Comparison of ENCODE assay signal across 1 cellular context in genomic region chr11:68306636-68307035, GRCh38.
TF ChIP-seq lines count a peak whose summit lies in the region.

No MANE protein-coding gene starts in this region.

TF ChIP-seq in K562, 482 proteins besides CTCF, POLR2A, EP300 and RAD21:
- no peak for TF ChIP-seq RFX1 (IDR thresholded peaks at IDR 0.05)
- TF ChIP-seq, protein P1, sequence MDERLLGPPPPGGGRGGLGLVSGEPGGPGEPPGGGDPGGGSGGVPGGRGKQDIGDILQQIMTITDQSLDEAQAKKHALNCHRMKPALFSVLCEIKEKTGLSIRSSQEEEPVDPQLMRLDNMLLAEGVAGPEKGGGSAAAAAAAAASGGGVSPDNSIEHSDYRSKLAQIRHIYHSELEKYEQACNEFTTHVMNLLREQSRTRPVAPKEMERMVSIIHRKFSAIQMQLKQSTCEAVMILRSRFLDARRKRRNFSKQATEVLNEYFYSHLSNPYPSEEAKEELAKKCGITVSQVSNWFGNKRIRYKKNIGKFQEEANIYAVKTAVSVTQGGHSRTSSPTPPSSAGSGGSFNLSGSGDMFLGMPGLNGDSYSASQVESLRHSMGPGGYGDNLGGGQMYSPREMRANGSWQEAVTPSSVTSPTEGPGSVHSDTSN (CRISPR knock-in tag; IDR thresholded peaks at IDR 0.05; ENCODE audit: low read depth), result no peak
- TF ChIP-seq, protein P1 (tag; conservative IDR thresholded peaks at IDR 0.05; ENCODE audit: low read depth), result no peak
- TF ChIP-seq, protein P2, sequence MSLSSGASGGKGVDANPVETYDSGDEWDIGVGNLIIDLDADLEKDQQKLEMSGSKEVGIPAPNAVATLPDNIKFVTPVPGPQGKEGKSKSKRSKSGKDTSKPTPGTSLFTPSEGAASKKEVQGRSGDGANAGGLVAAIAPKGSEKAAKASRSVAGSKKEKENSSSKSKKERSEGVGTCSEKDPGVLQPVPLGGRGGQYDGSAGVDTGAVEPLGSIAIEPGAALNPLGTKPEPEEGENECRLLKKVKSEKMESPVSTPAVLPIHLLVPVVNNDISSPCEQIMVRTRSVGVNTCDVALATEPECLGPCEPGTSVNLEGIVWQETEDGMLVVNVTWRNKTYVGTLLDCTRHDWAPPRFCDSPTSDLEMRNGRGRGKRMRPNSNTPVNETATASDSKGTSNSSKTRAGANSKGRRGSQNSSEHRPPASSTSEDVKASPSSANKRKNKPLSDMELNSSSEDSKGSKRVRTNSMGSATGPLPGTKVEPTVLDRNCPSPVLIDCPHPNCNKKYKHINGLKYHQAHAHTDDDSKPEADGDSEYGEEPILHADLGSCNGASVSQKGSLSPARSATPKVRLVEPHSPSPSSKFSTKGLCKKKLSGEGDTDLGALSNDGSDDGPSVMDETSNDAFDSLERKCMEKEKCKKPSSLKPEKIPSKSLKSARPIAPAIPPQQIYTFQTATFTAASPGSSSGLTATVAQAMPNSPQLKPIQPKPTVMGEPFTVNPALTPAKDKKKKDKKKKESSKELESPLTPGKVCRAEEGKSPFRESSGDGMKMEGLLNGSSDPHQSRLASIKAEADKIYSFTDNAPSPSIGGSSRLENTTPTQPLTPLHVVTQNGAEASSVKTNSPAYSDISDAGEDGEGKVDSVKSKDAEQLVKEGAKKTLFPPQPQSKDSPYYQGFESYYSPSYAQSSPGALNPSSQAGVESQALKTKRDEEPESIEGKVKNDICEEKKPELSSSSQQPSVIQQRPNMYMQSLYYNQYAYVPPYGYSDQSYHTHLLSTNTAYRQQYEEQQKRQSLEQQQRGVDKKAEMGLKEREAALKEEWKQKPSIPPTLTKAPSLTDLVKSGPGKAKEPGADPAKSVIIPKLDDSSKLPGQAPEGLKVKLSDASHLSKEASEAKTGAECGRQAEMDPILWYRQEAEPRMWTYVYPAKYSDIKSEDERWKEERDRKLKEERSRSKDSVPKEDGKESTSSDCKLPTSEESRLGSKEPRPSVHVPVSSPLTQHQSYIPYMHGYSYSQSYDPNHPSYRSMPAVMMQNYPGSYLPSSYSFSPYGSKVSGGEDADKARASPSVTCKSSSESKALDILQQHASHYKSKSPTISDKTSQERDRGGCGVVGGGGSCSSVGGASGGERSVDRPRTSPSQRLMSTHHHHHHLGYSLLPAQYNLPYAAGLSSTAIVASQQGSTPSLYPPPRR (CRISPR knock-in tag; IDR thresholded peaks at IDR 0.05; ENCODE audit: borderline replicate concordance), result no peak
- no peak for TF ChIP-seq ZBTB17 (CRISPR knock-in tag; IDR thresholded peaks at IDR 0.05)
- no peak for TF ChIP-seq FOXP1 (CRISPR knock-in tag; IDR thresholded peaks at IDR 0.05)
- TF ChIP-seq, protein P3, sequence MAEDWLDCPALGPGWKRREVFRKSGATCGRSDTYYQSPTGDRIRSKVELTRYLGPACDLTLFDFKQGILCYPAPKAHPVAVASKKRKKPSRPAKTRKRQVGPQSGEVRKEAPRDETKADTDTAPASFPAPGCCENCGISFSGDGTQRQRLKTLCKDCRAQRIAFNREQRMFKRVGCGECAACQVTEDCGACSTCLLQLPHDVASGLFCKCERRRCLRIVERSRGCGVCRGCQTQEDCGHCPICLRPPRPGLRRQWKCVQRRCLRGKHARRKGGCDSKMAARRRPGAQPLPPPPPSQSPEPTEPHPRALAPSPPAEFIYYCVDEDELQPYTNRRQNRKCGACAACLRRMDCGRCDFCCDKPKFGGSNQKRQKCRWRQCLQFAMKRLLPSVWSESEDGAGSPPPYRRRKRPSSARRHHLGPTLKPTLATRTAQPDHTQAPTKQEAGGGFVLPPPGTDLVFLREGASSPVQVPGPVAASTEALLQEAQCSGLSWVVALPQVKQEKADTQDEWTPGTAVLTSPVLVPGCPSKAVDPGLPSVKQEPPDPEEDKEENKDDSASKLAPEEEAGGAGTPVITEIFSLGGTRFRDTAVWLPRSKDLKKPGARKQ (CRISPR knock-in tag; IDR thresholded peaks at IDR 0.05), result no peak
- no peak for TF ChIP-seq CBX5 (IDR thresholded peaks at IDR 0.05; ENCODE audit: borderline replicate concordance, low read depth)
- TF ChIP-seq ZNF780A (CRISPR knock-in tag; IDR thresholded peaks at IDR 0.05), result no peak
- no peak for TF ChIP-seq XRCC5 (IDR thresholded peaks at IDR 0.05; ENCODE audit: low read depth, low read length)
- TF ChIP-seq POLR3G (IDR thresholded peaks at IDR 0.05; ENCODE audit: extremely low read depth, insufficient read length, insufficient replicate concordance), result no peak
- no peak for TF ChIP-seq SRSF3 (IDR thresholded peaks at IDR 0.05; ENCODE audit: insufficient read depth, low read length)
- no peak for TF ChIP-seq RNF2 (IDR thresholded peaks at IDR 0.05)
- no peak for TF ChIP-seq HOXB6 (CRISPR knock-in tag; IDR thresholded peaks at IDR 0.05; ENCODE audit: borderline replicate concordance)
- TF ChIP-seq ZNF253 (CRISPR knock-in tag; conservative IDR thresholded peaks at IDR 0.05), result no peak
